15 cellular contexts compared by ENCODE assay signal in genomic region chr12:62862259-62862881, GRCh38.
DNase-seq lines count a peak whose midpoint lies in the region; FAIRE-seq and TF ChIP-seq lines count a peak whose summit lies in the region.
"Had no signal": no experiment of that assay in that cellular context is flagged by ENCODE, and none has a peak within 500 bp of the region (broad histone marks: within the 10 kb centered on the region; RNA-seq: fewer than 3 reads in every experiment).

No MANE protein-coding gene starts in this region.

- 86 to 92% (median 89%) methylated on average over 2 of the region's 2 CpGs for WGBS in spleen, 5 donors

- peaks cover 0 to 4% (median 0%) of the 10 kb centered on the region in 6 donors for H3K4me1 ChIP-seq in spleen

- no peak for TF ChIP-seq CTCF in spleen (IDR thresholded peaks at IDR 0.05 in 8 of 11, conservative IDR thresholded peaks at IDR 0.05 in 3 of 11)

- intact Hi-C loops in spleen (cut with DNase I; ENCODE audit: low total_unique reads) = no loop called here

- H3K27me3 ChIP-seq in spleen (replicated peaks in 1 of 7) = no peaks in the 10 kb centered on the region
- H3K27me3 ChIP-seq: hepatocyte had no signal

- H3K9me3 ChIP-seq in spleen = no peaks in the 10 kb centered on the region

- no peak overlapping the region for H3K27ac ChIP-seq in spleen
- H3K27ac ChIP-seq: hepatocyte had no signal

- TF ChIP-seq POLR2A in spleen (IDR thresholded peaks at IDR 0.05) = no peak

- H3K4me3 ChIP-seq in spleen = no peak overlapping the region
- H3K4me3 ChIP-seq: hepatocyte had no signal

- no peaks in the 10 kb centered on the region for H3K36me3 ChIP-seq in spleen

- peak; percentile 66 for DNase-seq in HS-5 (ENCODE audit: low read depth)
- peak; percentile 21 for DNase-seq in amniotic stem cell (lab: John Stamatoyannopoulos, UW)
- DNase-seq in frontal cortex (ENCODE audit: low spot score in 2 of 2) = no peak
- DNase-seq in activated effector memory CD4-positive, alpha-beta T cell treated with Interleukin-2 at 50 U/mL for 16 hours = no peak
- no peak for DNase-seq in spleen
- DNase-seq in globus pallidus (ENCODE audit: low spot score) = no peak
- no peak for DNase-seq in activated CD8-positive, alpha-beta memory T cell treated with anti-CD3 and anti-CD28 coated beads for 24 hours
- DNase-seq: activated T-cell treated with anti-CD3 and anti-CD28 coated beads, Interleukin-2, amount 50 U/mL, for 1 hour; effector CD8-positive, alpha-beta T cell; NCI-H1105 treated with DMSO at 0.1 percent for 48 hours; NK-92 treated with Interleukin-12 subunit alpha and Interleukin-12 subunit beta, amount 100 ng/mL, for 24 hours; small intestine had no signal

- FAIRE-seq in A204.1 (lab: Jason Lieb, UNC) = peak; percentile 97
- FAIRE-seq in frontal cortex (lab: Jason Lieb, UNC) = peak; percentile 36
- FAIRE-seq: GM12891, small intestine had no signal

Comparison
In these comparisons a context has a peak if more than half of its experiments do, and no peak if none do; other contexts are left out.
1. DNase-seq: peak in HS-5 (single experiment) and amniotic stem cell (single experiment); none in frontal cortex (0 of 2), activated effector memory CD4-positive, alpha-beta T cell treated with Interleukin-2 at 50 U/mL for 16 hours (single experiment), spleen (single experiment), globus pallidus (single experiment) and activated CD8-positive, alpha-beta memory T cell treated with anti-CD3 and anti-CD28 coated beads for 24 hours (single experiment).